17 cellular contexts compared by ENCODE assay signal in genomic region chr15:84863480-84864428, GRCh38. TPM values are rescaled to one million over a fixed set of nuclear protein-coding genes. Genes with fewer than 3 reads are reported as not detected.
DNase-seq lines count a peak whose midpoint lies in the region; ATAC-seq and TF ChIP-seq lines count a peak whose summit lies in the region.
"Had no signal": no experiment of that assay in that cellular context is flagged by ENCODE, and none has a peak within 500 bp of the region (broad histone marks: within the 10 kb centered on the region; RNA-seq: fewer than 3 reads in every experiment).

No MANE protein-coding gene starts in this region.

- H2AFZ ChIP-seq in fibroblast of lung (ENCODE audit: low read length): no peak overlapping the region

- H3K27me3 Mint-ChIP-seq in mesothelial cell of epicardium (ENCODE audit: low read depth): no peaks in the 10 kb centered on the region
- H3K27me3 Mint-ChIP-seq: central memory CD8-positive, alpha-beta T cell had no signal

- H3K9me3 ChIP-seq in fibroblast of lung (ENCODE audit: control insufficient read depth, insufficient read depth, low read depth, low read length) (no peaks in the 10 kb centered on the region), lower lobe of right lung (no peaks in the 10 kb centered on the region)
- H3K9me3 ChIP-seq: spleen had no signal

- TF ChIP-seq CTCF in AG09319 (IDR thresholded peaks at IDR 0.05; ENCODE audit: low read depth, low read length) (peak; percentile 23), fibroblast of lung (conservative IDR thresholded peaks at IDR 0.05 in 1 of 2, IDR thresholded peaks at IDR 0.05 in 1 of 2; ENCODE audit: low read depth in 1 of 2, low read length in 2 of 2) (peak; percentile 26 to 40), mesothelial cell of epicardium (IDR thresholded peaks at IDR 0.05; ENCODE audit: unreplicated experiment) (no peak), lower lobe of right lung (IDR thresholded peaks at IDR 0.05) (no peak)

- no peaks in the 10 kb centered on the region for H3K4me1 ChIP-seq in fibroblast of lung (ENCODE audit: control insufficient read depth, extremely low read depth, insufficient read depth, low read length)
- H3K4me1 ChIP-seq in lower lobe of right lung: peaks cover 6% of the 10 kb centered on the region
- H3K4me1 ChIP-seq: spleen had no signal

- H3K4me1 Mint-ChIP-seq in mesothelial cell of epicardium: no peaks in the 10 kb centered on the region
- H3K4me1 Mint-ChIP-seq: activated CD8-positive, alpha-beta memory T cell treated with anti-CD3 and anti-CD28 coated beads, Interleukin-2, amount 10 ng/mL, durations not matched to agents 7 days and 5 days; central memory CD8-positive, alpha-beta T cell had no signal

- in situ Hi-C loops in KBM-7 (cut with MboI; ENCODE audit: low pct_unique_long_range_greater_than_20kb, low sequenced_read_pairs): no loop called here

- H3K9me3 Mint-ChIP-seq in mesothelial cell of epicardium: no peaks in the 10 kb centered on the region
- H3K9me3 Mint-ChIP-seq: central memory CD8-positive, alpha-beta T cell had no signal

- H3K27me3 ChIP-seq in fibroblast of lung (ENCODE audit: control insufficient read depth, insufficient read depth, low read length) (peaks cover 3% of the 10 kb centered on the region), lower lobe of right lung (ENCODE audit: low read depth) (no peaks in the 10 kb centered on the region)
- H3K27me3 ChIP-seq: spleen had no signal

- no peak overlapping the region for H3K27ac ChIP-seq in fibroblast of lung (ENCODE audit: insufficient read depth, low read length)
- no peak overlapping the region for H3K27ac ChIP-seq in lower lobe of right lung
- H3K27ac ChIP-seq: epithelial cell of prostate, spleen, WERI-Rb-1 had no signal

- H3K79me2 ChIP-seq in fibroblast of lung (ENCODE audit: control insufficient read depth, insufficient read depth, low read length): no peaks in the 10 kb centered on the region

- DNase-seq in AG09319 (ENCODE audit: extremely low read depth, low read depth) (no peak), RPMI7951 (ENCODE audit: low read depth) (peak; percentile 39), fibroblast of lung (ENCODE audit: low read depth in 2 of 2) (peak; percentile 8 to 24), mesothelial cell of epicardium (ENCODE audit: low spot score in 2 of 2, unreplicated experiment in 2 of 2) (no peak), NCI-H345 (lab: John Stamatoyannopoulos, UW) (no peak), KBM-7 (no peak), lower lobe of right lung (no peak)
- no peak for DNase-seq in activated CD4-positive, alpha-beta T cell treated with anti-CD3 and anti-CD28 coated beads for 4 hours
- DNase-seq: activated CD8-positive, alpha-beta memory T cell treated with anti-CD3 and anti-CD28 coated beads, Interleukin-2, amount 10 ng/mL, durations not matched to agents 7 days and 5 days; activated naive CD4-positive, alpha-beta T cell treated with anti-CD3 and anti-CD28 coated beads, Interleukin-2, amount 50 U/mL, for 16 hours; DMS153; NCI-H1092; spleen; WERI-Rb-1 had no signal

- no peak overlapping the region for H3K4me3 Mint-ChIP-seq in mesothelial cell of epicardium
- H3K4me3 Mint-ChIP-seq: activated CD8-positive, alpha-beta memory T cell treated with anti-CD3 and anti-CD28 coated beads, Interleukin-2, amount 10 ng/mL, durations not matched to agents 7 days and 5 days; central memory CD8-positive, alpha-beta T cell had no signal

- H3K36me3 Mint-ChIP-seq in mesothelial cell of epicardium: peaks cover 3% of the 10 kb centered on the region
- H3K36me3 Mint-ChIP-seq: activated CD8-positive, alpha-beta memory T cell treated with anti-CD3 and anti-CD28 coated beads, Interleukin-2, amount 10 ng/mL, durations not matched to agents 7 days and 5 days had no signal

- no peak overlapping the region for H3K4me3 ChIP-seq in fibroblast of lung (replicated peaks in 1 of 4; ENCODE audit: control extremely low read depth in 1 of 4, insufficient read depth in 1 of 4, low read depth in 3 of 4, low read length in 4 of 4)
- no peak overlapping the region for H3K4me3 ChIP-seq in lower lobe of right lung
- H3K4me3 ChIP-seq: spleen had no signal

- H3K4me2 ChIP-seq in fibroblast of lung (ENCODE audit: extremely low read depth, insufficient read depth, low read length): no peak overlapping the region

- H3K9ac ChIP-seq in fibroblast of lung (ENCODE audit: insufficient read depth, low read length): no peak overlapping the region

- no peaks in the 10 kb centered on the region for H4K20me1 ChIP-seq in fibroblast of lung (ENCODE audit: control insufficient read depth, extremely low read depth, insufficient read depth, low read length)

- no peak for ATAC-seq in lower lobe of right lung
- ATAC-seq: activated CD8-positive, alpha-beta memory T cell treated with anti-CD3 and anti-CD28 coated beads, Interleukin-2, amount 10 ng/mL, durations not matched to agents 7 days and 5 days had no signal

- intact Hi-C loops in lower lobe of right lung (cut with DNase I): no loop called here

- H3K36me3 ChIP-seq in fibroblast of lung (ENCODE audit: control insufficient read depth, insufficient read depth, low read length) (no peaks in the 10 kb centered on the region), lower lobe of right lung (peaks cover 3% of the 10 kb centered on the region)
- H3K36me3 ChIP-seq: spleen had no signal

- peak overlapping the region; percentile 30 for H3K27ac Mint-ChIP-seq in mesothelial cell of epicardium
- H3K27ac Mint-ChIP-seq: activated CD8-positive, alpha-beta memory T cell treated with anti-CD3 and anti-CD28 coated beads, Interleukin-2, amount 10 ng/mL, durations not matched to agents 7 days and 5 days had no signal

RNA-seq across cellular contexts. Expression of gene SLC28A1, which starts 20.7 kb away (rescaled TPM):
- total RNA-seq in RPMI7951 (2014; rRNA removed; shearing (Covaris generic)): not detected in 2 replicates
- total RNA-seq in fibroblast of lung (not detected in 2 replicates), mesothelial cell of epicardium (0.16 to 0.24 TPM (median 0.20 TPM) in 3 replicates), lower lobe of right lung (not detected)
- not detected in 2 replicates for polyA plus RNA-seq in fibroblast of lung
- not detected in 2 replicates for polyA plus RNA-seq in fibroblast of lung (2012)
- not detected in 2 replicates for polyA minus RNA-seq in fibroblast of lung (ENCODE audit: low replicate concordance)
- total RNA-seq: activated CD8-positive, alpha-beta memory T cell treated with anti-CD3 and anti-CD28 coated beads, Interleukin-2, amount 10 ng/mL, durations not matched to agents 7 days and 5 days; temporal lobe had no signal

RNA-seq across cellular contexts. Expression of gene ALPK3, which starts 46.6 kb away (rescaled TPM):
- total RNA-seq in RPMI7951 (2014; rRNA removed; shearing (Covaris generic)): 0.10 and 0.12 TPM in 2 replicates
- 0.26 and 0.50 TPM in 2 replicates for total RNA-seq in fibroblast of lung
- 0.03 and 0.07 TPM in 2 replicates for polyA plus RNA-seq in fibroblast of lung
- 0.03 and 0.20 TPM in 2 replicates for polyA plus RNA-seq in fibroblast of lung (2012)
- polyA minus RNA-seq in fibroblast of lung (ENCODE audit: low replicate concordance): 0.07 and 0.12 TPM in 2 replicates
- total RNA-seq in mesothelial cell of epicardium: 29.7 to 31.3 TPM (median 30.5 TPM) in 3 replicates
- total RNA-seq in lower lobe of right lung: 14.0 TPM

Comparison
In these comparisons a context has a peak if more than half of its experiments do, and no peak if none do; other contexts are left out.
1. DNase-seq: peak in RPMI7951 (single experiment) and fibroblast of lung (2 of 2); none in AG09319 (single experiment), mesothelial cell of epicardium (0 of 2), NCI-H345 (single experiment), activated CD4-positive, alpha-beta T cell treated with anti-CD3 and anti-CD28 coated beads for 4 hours (0 of 2), KBM-7 (single experiment) and lower lobe of right lung (single experiment).
2. CTCF ChIP-seq: peak in AG09319 (single experiment) and fibroblast of lung (2 of 2); none in mesothelial cell of epicardium (single experiment) and lower lobe of right lung (single experiment).
3. RNA of gene ALPK3, which starts 46.6 kb away (total RNA-seq): 29.7 to 31.3 TPM in mesothelial cell of epicardium and 14.0 TPM in lower lobe of right lung (single experiment); 0.26 to 0.50 TPM in fibroblast of lung and 0.10 to 0.12 TPM in RPMI7951; every median in the first group is over 10 times any median in the second.